8 cellular contexts compared by ENCODE assay signal in the genomic region with DNA sequence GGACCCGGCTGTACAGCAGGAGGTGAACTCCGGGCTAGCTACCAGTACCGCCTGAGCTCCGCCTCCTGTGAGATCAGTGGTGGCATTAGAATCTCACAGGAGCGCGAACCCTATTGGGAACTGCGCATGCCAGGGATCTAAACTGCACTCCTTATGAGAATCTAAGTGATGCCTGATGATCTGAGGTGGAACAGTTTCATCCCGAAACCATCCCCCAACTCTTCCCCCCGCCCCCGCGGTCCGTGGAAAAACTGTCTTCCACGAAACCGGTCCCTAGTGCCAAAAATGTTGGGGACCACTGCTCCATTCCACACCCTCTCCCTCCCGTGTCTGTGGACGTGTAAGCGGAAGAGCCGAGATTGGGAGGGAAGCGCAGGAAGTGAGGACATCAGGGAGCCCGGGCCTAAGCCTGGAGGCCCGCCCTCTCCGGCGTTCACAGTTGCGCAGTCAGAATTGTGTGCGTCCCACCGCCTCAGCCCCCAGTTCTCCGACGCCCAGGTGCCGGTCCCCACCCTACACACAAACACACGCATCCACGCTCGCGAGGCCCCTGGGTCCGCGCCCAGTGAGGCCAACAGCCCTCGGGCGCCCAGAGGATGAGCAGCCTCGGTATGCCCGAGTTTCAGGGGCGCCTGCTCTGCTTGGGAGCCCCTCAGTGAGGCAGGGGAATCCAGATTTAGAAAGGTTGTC. TPM values are rescaled to one million over a fixed set of nuclear protein-coding genes. Genes with fewer than 3 reads are reported as not detected.
DNase-seq lines count a peak whose midpoint lies in the region; ATAC-seq and TF ChIP-seq lines count a peak whose summit lies in the region.

No MANE protein-coding gene starts in this region.

- peak overlapping the region; percentile 65 for H4K91ac ChIP-seq in IMR-90 (ENCODE audit: insufficient read depth, low read depth, low read length)

- intact Hi-C loops in IMR-90 (cut with micrococcal nuclease), result loop anchor here (1.0 to 5.0 kb wide), 6 partner anchors 69 to 420 kb away; partner anchors contain the start of genes PARP2, PIP4P1, TEP1 and TMEM253

- H3K27ac ChIP-seq in IMR-90 (ENCODE audit: insufficient read depth, low read length) (peak overlapping the region; percentile 90), stomach smooth muscle (ENCODE audit: low read length) (peak overlapping the region; percentile 100)

- no peak overlapping the region; the same call in 2 of the 3 replicates for H2BK15ac ChIP-seq in IMR-90 (ENCODE audit: low read depth, low read length)

- peak overlapping the region; percentile 90 for H3K9ac ChIP-seq in IMR-90 (ENCODE audit: low read depth, low read length)
- H3K9ac ChIP-seq in stomach smooth muscle (ENCODE audit: low read length in 2 of 2), result peak overlapping the region; percentile 99 to 100

- H4K8ac ChIP-seq in IMR-90 (ENCODE audit: low read depth in 2 of 2, low read length in 2 of 2), result peak overlapping the region; percentile 50 to 93

- peak; percentile 92 for TF ChIP-seq POLR2A in IMR-90 (IDR thresholded peaks at IDR 0.05; ENCODE audit: low read depth, low read length)

- peak overlapping the region; percentile 90 for H3K4ac ChIP-seq in IMR-90 (ENCODE audit: low read depth, low read length)

- H2AFZ ChIP-seq in IMR-90 (replicated peaks; ENCODE audit: low read length, poor library complexity), result peak overlapping the region; percentile 98
- peak overlapping the region; percentile 80 for H2AFZ ChIP-seq in neuron (ENCODE audit: low read depth, low read length)

- WGBS in IMR-90 (ENCODE audit: extremely low coverage in 2 of 2, insufficient read length in 1 of 2), 2 experiments, result no CpG with 5 or more reads among the region's 40 CpGs

- H2AK5ac ChIP-seq in IMR-90 (ENCODE audit: low read depth, low read length), result peak overlapping the region; percentile 39; the same call in 1 of the 2 replicates

- BruUV-seq in IMR-90 (replicated peaks; lab: Mats Ljungman, UMichigan), result TSS peak; percentile 66

- CTCF ChIA-PET in IMR-90 (lab: Yijun Ruan, JAX), result interaction anchor here (1.4 to 2.0 kb wide), 3 partner anchors 8 to 289 kb away, joined by 4 to 7 read pairs (median 4); no protein-coding TSS in a partner anchor

- H3K4me3 ChIP-seq in IMR-90 (ENCODE audit: insufficient read depth, low read depth, low read length) (peak overlapping the region; percentile 65), foreskin fibroblast (ENCODE audit: low read depth in 1 of 2, low read length in 2 of 2) (peak overlapping the region; percentile 86 to 89), neuron (ENCODE audit: low read length) (peak overlapping the region; percentile 76), stomach smooth muscle (ENCODE audit: low read length in 2 of 2) (peak overlapping the region; percentile 92 to 98)

- H3K9me1 ChIP-seq in IMR-90 (ENCODE audit: insufficient read depth, low read length), result peaks cover 4% of the 10 kb centered on the region; the same call in 1 of the 2 replicates

- H2BK20ac ChIP-seq in IMR-90 (ENCODE audit: low read depth, low read length), result no peak overlapping the region

- TF ChIP-seq CTCF in IMR-90 (conservative IDR thresholded peaks at IDR 0.05; ENCODE audit: low read depth, low read length) (no peak), foreskin fibroblast (IDR thresholded peaks at IDR 0.05; ENCODE audit: low read depth, low read length) (no peak)

- H3K27me3 ChIP-seq in IMR-90 (ENCODE audit: control insufficient read depth, insufficient read depth, low read length) (no peaks in the 10 kb centered on the region), neuron (ENCODE audit: insufficient read depth, low read length) (no peaks in the 10 kb centered on the region), stomach smooth muscle (ENCODE audit: control insufficient read depth in 1 of 2, insufficient read depth in 2 of 2, low read length in 2 of 2) (no peaks in the 10 kb centered on the region)

- in situ Hi-C loops in IMR-90 (cut with MboI; ENCODE audit: low sequenced_read_pairs), result loop anchor here (5.0 to 10.0 kb wide), 3 partner anchors 50 to 358 kb away; partner anchors contain the start of gene TEP1

- H3K4me2 ChIP-seq in IMR-90 (ENCODE audit: low read depth, low read length), result peak overlapping the region; percentile 85

- peak overlapping the region; percentile 78 for H3K56ac ChIP-seq in IMR-90 (ENCODE audit: extremely low read depth, insufficient read depth, low read length)

- peak overlapping the region; percentile 63 for H3K18ac ChIP-seq in IMR-90 (ENCODE audit: low read depth, low read length)

- H3K4me1 ChIP-seq in IMR-90 (ENCODE audit: control insufficient read depth, insufficient read depth, low read length), result no peaks in the 10 kb centered on the region
- peaks cover 19% of the 10 kb centered on the region for H3K4me1 ChIP-seq in neuron (ENCODE audit: insufficient read depth, low read length)
- peaks cover 40% of the 10 kb centered on the region for H3K4me1 ChIP-seq in stomach smooth muscle (ENCODE audit: control insufficient read depth, insufficient read depth, low read length)

- H3K14ac ChIP-seq in IMR-90 (replicated peaks; ENCODE audit: low read depth, low read length), result peak overlapping the region; percentile 74

- H2AK9ac ChIP-seq in IMR-90 (replicated peaks; ENCODE audit: low read depth, low read length, poor library complexity), result peak overlapping the region; percentile 70

- H3K23ac ChIP-seq in IMR-90 (ENCODE audit: low read depth, low read length), result peak overlapping the region; percentile 40

- H2BK120ac ChIP-seq in IMR-90 (ENCODE audit: low read depth, low read length), result peak overlapping the region; percentile 48; the same call in 1 of the 2 replicates

- dilution Hi-C loops in IMR-90 (cut with HindIII; ENCODE audit: low sequenced_read_pairs, unreplicated experiment), result no loop called here

- ATAC-seq in GM21529 (IDR thresholded peaks at IDR 0.05; ENCODE audit: unreplicated experiment), result peak; percentile 52
- peak; percentile 67 for ATAC-seq in IMR-90 (ENCODE audit: low read depth)

- POLR2A ChIA-PET in IMR-90 (lab: Charles Lee; ENCODE audit: unreplicated experiment), result interaction anchor here (1.6 kb wide), 1 partner anchor 221 kb away, joined by 4 read pairs; the partner anchor contains the start of gene PIP4P1

- H3K9me3 ChIP-seq in IMR-90 (ENCODE audit: control insufficient read depth, insufficient read depth, low read length), result no peaks in the 10 kb centered on the region
- no peaks in the 10 kb centered on the region for H3K9me3 ChIP-seq in neuron (ENCODE audit: low read length)
- H3K9me3 ChIP-seq in stomach smooth muscle (ENCODE audit: control insufficient read depth in 2 of 2, low read length in 2 of 2), result no peaks in the 10 kb centered on the region

- peak overlapping the region; percentile 89 for H2BK5ac ChIP-seq in IMR-90 (ENCODE audit: low read depth, low read length, poor library complexity, severe bottlenecking)

- DNase-seq in DMS114 treated with DMSO at 0.1 percent for 48 hours (lab: John Stamatoyannopoulos, UW; ENCODE audit: unreplicated experiment) (peak; percentile 92), IMR-90 (peak; percentile 92), RPMI8226 (peak; percentile 87), foreskin fibroblast (peak; percentile 92 to 95)
- DNase-seq in activated T-helper 9 cell treated with anti-CD3 and anti-CD28 coated beads, Interleukin-2, amount 50 U/mL, for 16 hours (ENCODE audit: low read depth), result peak; percentile 65

- peaks cover 6% of the 10 kb centered on the region for H4K20me1 ChIP-seq in IMR-90 (ENCODE audit: insufficient read depth, low read length)

- no peak for TF ChIP-seq RAD21 in IMR-90 (IDR thresholded peaks at IDR 0.05; ENCODE audit: low read length)

- H4K5ac ChIP-seq in IMR-90 (ENCODE audit: low read depth, low read length), result peak overlapping the region; percentile 88

- H3K36me3 ChIP-seq in IMR-90 (ENCODE audit: control insufficient read depth, insufficient read depth, low read length) (no peaks in the 10 kb centered on the region), neuron (ENCODE audit: insufficient read depth, low read length) (no peaks in the 10 kb centered on the region), stomach smooth muscle (ENCODE audit: control insufficient read depth in 2 of 2, insufficient read depth in 2 of 2, low read length in 2 of 2) (no peaks in the 10 kb centered on the region)

- 0 out of 4 replicates have a peak, but pooled peaks cover 3% of the 10 kb centered on the region in 2 experiments for H3K79me1 ChIP-seq in IMR-90 (ENCODE audit: low read depth in 1 of 2, low read length in 2 of 2)

TF ChIP-seq in IMR-90, 13 proteins besides CTCF, POLR2A, EP300 and RAD21:
- TF ChIP-seq, protein P1, sequence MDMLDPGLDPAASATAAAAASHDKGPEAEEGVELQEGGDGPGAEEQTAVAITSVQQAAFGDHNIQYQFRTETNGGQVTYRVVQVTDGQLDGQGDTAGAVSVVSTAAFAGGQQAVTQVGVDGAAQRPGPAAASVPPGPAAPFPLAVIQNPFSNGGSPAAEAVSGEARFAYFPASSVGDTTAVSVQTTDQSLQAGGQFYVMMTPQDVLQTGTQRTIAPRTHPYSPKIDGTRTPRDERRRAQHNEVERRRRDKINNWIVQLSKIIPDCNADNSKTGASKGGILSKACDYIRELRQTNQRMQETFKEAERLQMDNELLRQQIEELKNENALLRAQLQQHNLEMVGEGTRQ (IDR thresholded peaks at IDR 0.05; ENCODE audit: low read depth, low read length), result no peak
- TF ChIP-seq CHD1 (IDR thresholded peaks at IDR 0.05; ENCODE audit: low read depth, low read length) (no peak), MAZ (IDR thresholded peaks at IDR 0.05; ENCODE audit: borderline replicate concordance, low read depth, low read length) (peak; percentile 54; the same call in 1 of the 2 replicates), BHLHE40 (IDR thresholded peaks at IDR 0.05; ENCODE audit: low read depth, low read length) (no peak), SMC3 (IDR thresholded peaks at IDR 0.05; ENCODE audit: low read depth, low read length) (no peak), CEBPB (IDR thresholded peaks at IDR 0.05; ENCODE audit: low read depth, low read length) (peak; percentile 67), RFX5 (IDR thresholded peaks at IDR 0.05; ENCODE audit: low read depth, low read length) (no peak), MAFK (IDR thresholded peaks at IDR 0.05; ENCODE audit: low read depth, low read length) (no peak)

RNA-seq across cellular contexts. Expression of gene RNASE4, which starts 1.8 kb away (rescaled TPM):
- 8.1 and 10.4 TPM in 2 replicates for total RNA-seq in IMR-90 (2012; rRNA removed)
- 9.9 and 11.6 TPM in 2 replicates for polyA plus RNA-seq in IMR-90 (2012; rRNA removed)
- polyA plus RNA-seq in IMR-90 (2012; cell fraction: cytosol; rRNA removed), result 5.2 and 10.4 TPM in 2 replicates
- 2.7 and 5.5 TPM in 2 replicates for polyA plus RNA-seq in IMR-90 (2012; cell fraction: nucleus; rRNA removed; ENCODE audit: low replicate concordance)

RNA-seq across cellular contexts. Expression of gene ANG, which starts 6.0 kb away (rescaled TPM):
- 3.6 and 3.9 TPM in 2 replicates for total RNA-seq in IMR-90 (2012; rRNA removed)
- 4.2 and 4.7 TPM in 2 replicates for polyA plus RNA-seq in IMR-90 (2012; rRNA removed)
- 5.9 and 9.0 TPM in 2 replicates for polyA plus RNA-seq in IMR-90 (2012; cell fraction: cytosol; rRNA removed)
- 1.9 and 2.4 TPM in 2 replicates for polyA plus RNA-seq in IMR-90 (2012; cell fraction: nucleus; rRNA removed; ENCODE audit: low replicate concordance)

RNA-seq across cellular contexts. Expression of gene OR6S1, which starts 41.1 kb away (rescaled TPM):
- total RNA-seq in IMR-90 (2012; rRNA removed), result not detected in 2 replicates
- not detected in 2 replicates for polyA plus RNA-seq in IMR-90 (2012; rRNA removed)
- polyA plus RNA-seq in IMR-90 (2012; cell fraction: cytosol; rRNA removed), result not detected in 2 replicates
- polyA plus RNA-seq in IMR-90 (2012; cell fraction: nucleus; rRNA removed; ENCODE audit: low replicate concordance), result not detected in 2 replicates

Comparison
In these comparisons a context has a peak if more than half of its experiments do, and no peak if none do; other contexts are left out.
1. Peak in every context shown above with its lines: DNase-seq, ATAC-seq, H3K4me3 ChIP-seq and H3K27ac ChIP-seq.